In genomic region chr18:57008001-57008686, GRCh38 we compare ENCODE assay signal across 21 cellular contexts.
DNase-seq lines count a peak whose midpoint lies in the region; ATAC-seq lines count a peak whose summit lies in the region.
"Had no signal": no experiment of that assay in that cellular context is flagged by ENCODE, and none has a peak within 500 bp of the region (broad histone marks: within the 10 kb centered on the region; RNA-seq: fewer than 3 reads in every experiment).

No MANE protein-coding gene starts in this region.

- H3K4me1 ChIP-seq in mesenchymal stem cell (ENCODE audit: control insufficient read depth, insufficient read depth, low read depth, low read length) (peaks cover 1% of the 10 kb centered on the region), HAP-1 (no peaks in the 10 kb centered on the region)

- H3K4me3 Mint-ChIP-seq in activated CD4-positive, alpha-beta T cell treated with anti-CD3 and anti-CD28 coated beads, Interleukin-2, amount 10 ng/mL, durations not matched to agents 7 days and 5 days = no peak overlapping the region
- H3K4me3 Mint-ChIP-seq in activated CD4-positive, alpha-beta T cell treated with anti-CD3 and anti-CD28 coated beads, Interleukin-2, amount 10 ng/mL, durations not matched to agents 24 days and 14 days = no peak overlapping the region
- H3K4me3 Mint-ChIP-seq: B cell, brain, mesothelial cell of epicardium, natural killer cell had no signal

- no peaks in the 10 kb centered on the region for H3K36me3 ChIP-seq in mesenchymal stem cell (ENCODE audit: control insufficient read depth in 1 of 2, insufficient read depth in 2 of 2, low read depth in 1 of 2, low read length in 2 of 2)
- H3K36me3 ChIP-seq in HAP-1 (replicated peaks) = no peaks in the 10 kb centered on the region
- H3K36me3 ChIP-seq: ovary had no signal

- H4K8ac ChIP-seq in mesenchymal stem cell (ENCODE audit: low read length) = peak overlapping the region; percentile 41

- H3K4me2 ChIP-seq in mesenchymal stem cell (ENCODE audit: low read length, poor library complexity, severe bottlenecking) = no peak overlapping the region

- no peak overlapping the region for H4K91ac ChIP-seq in mesenchymal stem cell (ENCODE audit: low read length)

- H3K27ac ChIP-seq in mesenchymal stem cell (ENCODE audit: low read length, poor library complexity, severe bottlenecking) = no peak overlapping the region
- H3K27ac ChIP-seq: ovary had no signal

- WGBS in mesenchymal stem cell = 74% methylated on average over 11 of the region's 11 CpGs

- CTCF ChIA-PET in activated CD4-positive, alpha-beta T cell treated with anti-CD3 and anti-CD28 coated beads, Interleukin-2, amount 10 ng/mL, durations not matched to agents 7 days and 5 days (lab: Charles Lee) = no interaction called here

- in situ Hi-C loops in HAP-1 (cut with MboI; ENCODE audit: low sequenced_read_pairs) = no loop called here

- no peak overlapping the region for H3K9ac ChIP-seq in mesenchymal stem cell (ENCODE audit: low read length)

- DNase-seq in activated CD4-positive, alpha-beta T cell treated with anti-CD3 and anti-CD28 coated beads, Interleukin-2, amount 10 ng/mL, durations not matched to agents 7 days and 5 days = no peak
- DNase-seq in activated CD4-positive, alpha-beta T cell treated with anti-CD3 and anti-CD28 coated beads, Interleukin-2, amount 10 ng/mL, durations not matched to agents 24 days and 14 days = no peak
- peak; percentile 44 to 54 for DNase-seq in Kasumi-1 (lab: John Stamatoyannopoulos, UW)
- peak; percentile 28 for DNase-seq in SKM-1 treated with dmso at 0.1 percent for 144 hours (lab: John Stamatoyannopoulos, UW; ENCODE audit: unreplicated experiment)
- no peak for DNase-seq in mesenchymal stem cell
- no peak for DNase-seq in HAP-1 (ENCODE audit: low spot score in 2 of 2)
- no peak for DNase-seq in NCI-H526 (lab: John Stamatoyannopoulos, UW)
- DNase-seq: DMS 273 treated with DMSO at 0.1 percent for 48 hours; Karpas-422; natural killer cell; NCI-H1417 treated with DMSO at 0.1 percent for 48 hours; NCI-H2171; ovary; stimulated activated CD4-positive, alpha-beta T cell treated with anti-CD3 and anti-CD28 coated beads, Interleukin-15, amount 100 ng/mL, for 24 hours; T-helper 9 cell had no signal

- H3K27ac Mint-ChIP-seq in activated CD4-positive, alpha-beta T cell treated with anti-CD3 and anti-CD28 coated beads, Interleukin-2, amount 10 ng/mL, durations not matched to agents 7 days and 5 days = peak overlapping the region; percentile 7
- H3K27ac Mint-ChIP-seq in activated CD4-positive, alpha-beta T cell treated with anti-CD3 and anti-CD28 coated beads, Interleukin-2, amount 10 ng/mL, durations not matched to agents 24 days and 14 days = no peak overlapping the region
- H3K27ac Mint-ChIP-seq: B cell, mesothelial cell of epicardium, natural killer cell had no signal

- no peak for ATAC-seq in HG03521 (IDR thresholded peaks at IDR 0.05; ENCODE audit: unreplicated experiment)
- ATAC-seq: natural killer cell, Panc1, sciatic nerve had no signal

- H3K14ac ChIP-seq in mesenchymal stem cell (ENCODE audit: low read length in 2 of 2) = peak overlapping the region in 1 of 2 experiments; percentile 93

- H3K4ac ChIP-seq in mesenchymal stem cell (ENCODE audit: low read depth in 1 of 2, low read length in 2 of 2) = no peak overlapping the region

- no peaks in the 10 kb centered on the region for H3K9me3 Mint-ChIP-seq in activated CD4-positive, alpha-beta T cell treated with anti-CD3 and anti-CD28 coated beads, Interleukin-2, amount 10 ng/mL, durations not matched to agents 7 days and 5 days
- H3K9me3 Mint-ChIP-seq in activated CD4-positive, alpha-beta T cell treated with anti-CD3 and anti-CD28 coated beads, Interleukin-2, amount 10 ng/mL, durations not matched to agents 24 days and 14 days = no peaks in the 10 kb centered on the region
- H3K9me3 Mint-ChIP-seq: brain, mesothelial cell of epicardium, natural killer cell had no signal

- intact Hi-C loops in activated CD4-positive, alpha-beta T cell treated with anti-CD3 and anti-CD28 coated beads, Interleukin-2, amount 10 ng/mL, durations not matched to agents 24 days and 14 days (cut with micrococcal nuclease) = no loop called here

- no peaks in the 10 kb centered on the region for H3K27me3 Mint-ChIP-seq in activated CD4-positive, alpha-beta T cell treated with anti-CD3 and anti-CD28 coated beads, Interleukin-2, amount 10 ng/mL, durations not matched to agents 7 days and 5 days
- H3K27me3 Mint-ChIP-seq in activated CD4-positive, alpha-beta T cell treated with anti-CD3 and anti-CD28 coated beads, Interleukin-2, amount 10 ng/mL, durations not matched to agents 24 days and 14 days = no peaks in the 10 kb centered on the region
- H3K27me3 Mint-ChIP-seq: B cell, brain had no signal

- no peak overlapping the region for H3K4me3 ChIP-seq in mesenchymal stem cell (ENCODE audit: insufficient read depth in 1 of 2, low read depth in 1 of 2, low read length in 2 of 2)
- H3K4me3 ChIP-seq in HAP-1 = no peak overlapping the region
- H3K4me3 ChIP-seq: ovary had no signal

- H3K9me3 ChIP-seq in mesenchymal stem cell (ENCODE audit: control insufficient read depth, low read length) = no peaks in the 10 kb centered on the region
- no peaks in the 10 kb centered on the region for H3K9me3 ChIP-seq in HAP-1
- H3K9me3 ChIP-seq: ovary had no signal

- H3K18ac ChIP-seq in mesenchymal stem cell (ENCODE audit: low read depth in 1 of 2, low read length in 2 of 2) = no peak overlapping the region

- H3K36me3 Mint-ChIP-seq in activated CD4-positive, alpha-beta T cell treated with anti-CD3 and anti-CD28 coated beads, Interleukin-2, amount 10 ng/mL, durations not matched to agents 7 days and 5 days (ENCODE audit: low read depth) = no peaks in the 10 kb centered on the region
- no peaks in the 10 kb centered on the region for H3K36me3 Mint-ChIP-seq in activated CD4-positive, alpha-beta T cell treated with anti-CD3 and anti-CD28 coated beads, Interleukin-2, amount 10 ng/mL, durations not matched to agents 24 days and 14 days (ENCODE audit: low read depth)
- H3K36me3 Mint-ChIP-seq: brain, mesothelial cell of epicardium, natural killer cell had no signal

- H3K79me1 ChIP-seq in mesenchymal stem cell (replicated peaks; ENCODE audit: low read length, poor library complexity, severe bottlenecking) = peaks cover 5% of the 10 kb centered on the region

- H3K23ac ChIP-seq in mesenchymal stem cell (ENCODE audit: low read length in 2 of 2) = no peak overlapping the region

- H2AFZ ChIP-seq in mesenchymal stem cell (ENCODE audit: low read depth, low read length) = no peak overlapping the region

- no peak overlapping the region for H2BK120ac ChIP-seq in mesenchymal stem cell (ENCODE audit: low read depth, low read length)

- no peak overlapping the region for H2BK12ac ChIP-seq in mesenchymal stem cell (ENCODE audit: low read length in 2 of 2)

- peak overlapping the region; percentile 22 for H2AK5ac ChIP-seq in mesenchymal stem cell (ENCODE audit: low read length, severe bottlenecking)

- H2BK5ac ChIP-seq in mesenchymal stem cell (ENCODE audit: low read depth, low read length, poor library complexity, severe bottlenecking) = no peak overlapping the region

- H3K27me3 ChIP-seq in mesenchymal stem cell (ENCODE audit: control insufficient read depth in 1 of 2, insufficient read depth in 1 of 2, low read length in 2 of 2) (no peaks in the 10 kb centered on the region), HAP-1 (ENCODE audit: low read depth) (no peaks in the 10 kb centered on the region)
- H3K27me3 ChIP-seq: ovary had no signal

- peaks cover 24% of the 10 kb centered on the region for H3K4me1 Mint-ChIP-seq in activated CD4-positive, alpha-beta T cell treated with anti-CD3 and anti-CD28 coated beads, Interleukin-2, amount 10 ng/mL, durations not matched to agents 7 days and 5 days
- peaks cover 19% of the 10 kb centered on the region for H3K4me1 Mint-ChIP-seq in activated CD4-positive, alpha-beta T cell treated with anti-CD3 and anti-CD28 coated beads, Interleukin-2, amount 10 ng/mL, durations not matched to agents 24 days and 14 days
- H3K4me1 Mint-ChIP-seq: mesothelial cell of epicardium had no signal

- POLR2A ChIA-PET in activated CD4-positive, alpha-beta T cell treated with anti-CD3 and anti-CD28 coated beads, Interleukin-2, amount 10 ng/mL, durations not matched to agents 7 days and 5 days (lab: Charles Lee) = no interaction called here

- H2BK15ac ChIP-seq in mesenchymal stem cell (ENCODE audit: low read depth, poor library complexity, severe bottlenecking) = no peak overlapping the region

Comparison
In these comparisons a context has a peak if more than half of its experiments do, and no peak if none do; other contexts are left out.
1. DNase-seq: peak in Kasumi-1 (2 of 2) and SKM-1 treated with dmso at 0.1 percent for 144 hours (single experiment); none in activated CD4-positive, alpha-beta T cell treated with anti-CD3 and anti-CD28 coated beads, Interleukin-2, amount 10 ng/mL, durations not matched to agents 7 days and 5 days (single experiment), activated CD4-positive, alpha-beta T cell treated with anti-CD3 and anti-CD28 coated beads, Interleukin-2, amount 10 ng/mL, durations not matched to agents 24 days and 14 days (single experiment), mesenchymal stem cell (single experiment), HAP-1 (0 of 2) and NCI-H526 (0 of 2).